ENCODE assay signal across 8 cellular contexts in genomic region chr17:81346090-81346907, GRCh38. TPM values are rescaled to one million over a fixed set of nuclear protein-coding genes. Genes with fewer than 3 reads are reported as not detected.
A peak's percentile ranks its signal among the peaks of the same experiment; 100 is the strongest.
DNase-seq lines count a peak whose midpoint lies in the region; ATAC-seq and TF ChIP-seq lines count a peak whose summit lies in the region.

No MANE protein-coding gene starts in this region.

- peak; percentile 81 for DNase-seq in AG04450 (ENCODE audit: low read depth, low spot score)
- peak; percentile 88 for DNase-seq in NCI-H510A treated with DMSO at 0.1 percent for 48 hours (lab: John Stamatoyannopoulos, UW)
- peak; percentile 97 for DNase-seq in activated CD4-positive, alpha-beta T cell treated with anti-CD3 and anti-CD28 coated beads for 48 hours
- peak; percentile 98 to 99 for DNase-seq in left colon
- peak; percentile 85 to 95 (median 93) for DNase-seq in stimulated activated CD4-positive, alpha-beta T cell treated with anti-CD3 and anti-CD28 coated beads, Interleukin-1b, Interleukin-23, amount 100 ng/mL, for 24 hours (ENCODE audit: low read depth in 4 of 4, low spot score in 1 of 4)

- TF ChIP-seq CTCF in AG04450 (IDR thresholded peaks at IDR 0.05; ENCODE audit: low read depth, low read length), result no peak

- POLR2A ChIA-PET in AG04450 (lab: Yijun Ruan, JAX), result interaction anchor here (0.6 to 2.5 kb wide), 3 partner anchors 14 to 166 kb away, joined by 3 to 19 read pairs (median 3); partner anchors contain the start of gene ACTG1

- CTCF ChIA-PET in AG04450 (lab: Charles Lee), result interaction anchor here (1.2 to 1.4 kb wide), 2 partner anchors 46 to 139 kb away, joined by 3 read pairs; no protein-coding TSS in a partner anchor

- ATAC-seq in GM19035 (IDR thresholded peaks at IDR 0.05; ENCODE audit: unreplicated experiment), result peak; percentile 68
- peak; percentile 78 for ATAC-seq in HG03354 (IDR thresholded peaks at IDR 0.05; ENCODE audit: poor library complexity, severe bottlenecking, unreplicated experiment)
- peak; percentile 65 for ATAC-seq in left colon

- H3K4me3 ChIP-seq in AG04450 (ENCODE audit: low read depth, low read length), result peak overlapping the region; percentile 97

- no peaks in the 10 kb centered on the region for H3K27me3 ChIP-seq in AG04450 (ENCODE audit: control insufficient read depth, insufficient read depth, low read length)

- intact Hi-C loops in left colon (cut with DNase I, micrococcal nuclease), result no loop called here

- H3K9me3 ChIP-seq in AG04450 (ENCODE audit: control insufficient read depth, insufficient read depth, low read length), result no peaks in the 10 kb centered on the region; the same call in 1 of the 2 replicates

- H3K27ac ChIP-seq in AG04450 (ENCODE audit: low read depth, low read length), result peak overlapping the region; percentile 73
- peak overlapping the region; percentile 91 for H3K27ac ChIP-seq in cingulate gyrus (ENCODE audit: low read depth, low read length)

RNA-seq across cellular contexts. Expression of gene BAHCC1, which starts 49.0 kb away (rescaled TPM):
- polyA plus RNA-seq in AG04450 (2011; rRNA removed), result 1.3 and 2.5 TPM in 2 replicates
- polyA minus RNA-seq in AG04450 (2011; rRNA and poly(A)+ RNA removed), result 3.3 and 6.3 TPM in 2 replicates
- 10 to 100 TPM; 12.2 to 14.2 TPM for total RNA-seq in left colon

RNA-seq across cellular contexts. Expression of gene SLC38A10, which starts 51.2 kb away (rescaled TPM):
- 29.3 and 40.8 TPM in 2 replicates for polyA plus RNA-seq in AG04450 (2011; rRNA removed)
- 50.3 and 59.9 TPM in 2 replicates for polyA minus RNA-seq in AG04450 (2011; rRNA and poly(A)+ RNA removed)
- 10 to 100 TPM; 84.7 to 86.7 TPM for total RNA-seq in left colon

Comparison
In these comparisons a context has a peak if more than half of its experiments do, and no peak if none do; other contexts are left out.
1. Peak in every context shown above with its lines: DNase-seq, ATAC-seq, H3K4me3 ChIP-seq and H3K27ac ChIP-seq.